In the genomic region with DNA sequence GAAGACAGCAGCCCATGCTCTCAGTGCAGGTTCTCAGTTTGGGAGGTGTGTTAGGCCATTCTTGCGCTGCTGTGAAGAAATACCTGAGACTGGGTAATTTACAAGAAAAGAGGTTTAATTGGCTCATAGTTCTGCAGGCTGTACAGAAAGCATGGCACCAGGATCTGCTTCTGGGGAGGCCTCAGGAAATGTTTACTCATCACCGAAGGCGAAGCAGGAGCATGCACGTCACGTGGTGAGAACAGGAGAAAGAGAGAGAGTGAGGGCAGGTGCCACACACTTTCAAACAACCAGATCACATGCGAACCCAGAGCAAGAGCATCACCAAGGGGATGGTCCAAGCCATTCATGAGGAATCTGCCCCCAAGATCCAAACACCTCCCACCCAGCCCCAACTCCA, we compare ENCODE assay signal across 1 cellular context.
TF ChIP-seq lines count a peak whose summit lies in the region.

No MANE protein-coding gene starts in this region.

TF ChIP-seq in HepG2, 621 proteins besides CTCF, POLR2A, EP300 and RAD21 (continued from another document and continues in another):
- TF ChIP-seq HOXA3 (CRISPR knock-in tag; IDR thresholded peaks at IDR 0.05) (no peak), FOSL1 (CRISPR knock-in tag; IDR thresholded peaks at IDR 0.05; ENCODE audit: borderline replicate concordance) (no peak), BCL6 (CRISPR knock-in tag; IDR thresholded peaks at IDR 0.05) (no peak), TCF7 (IDR thresholded peaks at IDR 0.05; ENCODE audit: low read depth) (no peak), ZNF724P (CRISPR knock-in tag; IDR thresholded peaks at IDR 0.05; ENCODE audit: borderline replicate concordance) (no peak), RELA (CRISPR knock-in tag; IDR thresholded peaks at IDR 0.05) (no peak), YEATS2 (CRISPR knock-in tag; IDR thresholded peaks at IDR 0.05; ENCODE audit: borderline replicate concordance) (no peak), KLF6 (CRISPR knock-in tag; IDR thresholded peaks at IDR 0.05) (no peak), CREB1 (IDR thresholded peaks at IDR 0.05) (peak; percentile 14; the same call in 1 of the 2 replicates), CREB1 (CRISPR knock-in tag; IDR thresholded peaks at IDR 0.05) (no peak), ZNF616 (CRISPR knock-in tag; IDR thresholded peaks at IDR 0.05; ENCODE audit: low read depth) (no peak), MAFK (conservative IDR thresholded peaks at IDR 0.05 in 1 of 2, IDR thresholded peaks at IDR 0.05 in 1 of 2; ENCODE audit: low read length in 2 of 2) (no peak), SRSF4 (IDR thresholded peaks at IDR 0.05; ENCODE audit: low read depth, low read length, poor library complexity, severe bottlenecking) (no peak), ZNF780A (CRISPR knock-in tag; IDR thresholded peaks at IDR 0.05) (no peak), PHF8 (CRISPR knock-in tag; IDR thresholded peaks at IDR 0.05) (no peak), ZNF292 (CRISPR knock-in tag; IDR thresholded peaks at IDR 0.05; ENCODE audit: borderline replicate concordance, low read depth) (no peak), MEF2D (CRISPR knock-in tag; IDR thresholded peaks at IDR 0.05) (no peak), POLR2AphosphoS2 (IDR thresholded peaks at IDR 0.05; ENCODE audit: low read depth, low read length) (no peak), ZNF567 (CRISPR knock-in tag; IDR thresholded peaks at IDR 0.05; ENCODE audit: borderline replicate concordance) (no peak), ZNF143 (CRISPR knock-in tag; IDR thresholded peaks at IDR 0.05) (no peak), TAF15 (IDR thresholded peaks at IDR 0.05; ENCODE audit: low read depth, low read length, poor library complexity, severe bottlenecking) (no peak), PITX1 (CRISPR knock-in tag; IDR thresholded peaks at IDR 0.05) (no peak), SMC3 (IDR thresholded peaks at IDR 0.05; ENCODE audit: low read length) (no peak), SALL2 (CRISPR knock-in tag; IDR thresholded peaks at IDR 0.05) (no peak), ZSCAN29 (CRISPR knock-in tag; conservative IDR thresholded peaks at IDR 0.05) (no peak), NRL (CRISPR knock-in tag; IDR thresholded peaks at IDR 0.05; ENCODE audit: borderline replicate concordance) (no peak), TOPORS (CRISPR knock-in tag; IDR thresholded peaks at IDR 0.05) (no peak), FOXO1 (CRISPR knock-in tag; IDR thresholded peaks at IDR 0.05) (no peak), MXD4 (CRISPR knock-in tag; IDR thresholded peaks at IDR 0.05) (no peak), ZNF468 (CRISPR knock-in tag; IDR thresholded peaks at IDR 0.05) (no peak), NFE2 (CRISPR knock-in tag; IDR thresholded peaks at IDR 0.05) (no peak), GATAD1 (CRISPR knock-in tag; IDR thresholded peaks at IDR 0.05) (no peak), SMARCC2 (IDR thresholded peaks at IDR 0.05) (no peak), ZNF160 (CRISPR knock-in tag; IDR thresholded peaks at IDR 0.05) (0 out of 2 replicates have a peak, but pooled peaks have one; percentile 22)
- TF ChIP-seq, protein P1, sequence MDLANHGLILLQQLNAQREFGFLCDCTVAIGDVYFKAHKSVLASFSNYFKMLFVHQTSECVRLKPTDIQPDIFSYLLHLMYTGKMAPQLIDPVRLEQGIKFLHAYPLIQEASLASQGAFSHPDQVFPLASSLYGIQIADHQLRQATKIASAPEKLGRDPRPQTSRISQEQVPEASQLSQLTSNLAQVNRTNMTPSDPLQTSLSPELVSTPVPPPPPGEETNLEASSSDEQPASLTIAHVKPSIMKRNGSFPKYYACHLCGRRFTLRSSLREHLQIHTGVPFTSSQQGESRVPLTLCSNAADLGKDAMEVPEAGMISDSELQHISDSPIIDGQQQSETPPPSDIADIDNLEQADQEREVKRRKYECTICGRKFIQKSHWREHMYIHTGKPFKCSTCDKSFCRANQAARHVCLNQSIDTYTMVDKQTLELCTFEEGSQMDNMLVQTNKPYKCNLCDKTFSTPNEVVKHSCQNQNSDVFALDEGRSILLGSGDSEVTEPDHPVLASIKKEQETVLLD (CRISPR knock-in tag; IDR thresholded peaks at IDR 0.05; ENCODE audit: low read depth) = no peak
- TF ChIP-seq, protein P2, sequence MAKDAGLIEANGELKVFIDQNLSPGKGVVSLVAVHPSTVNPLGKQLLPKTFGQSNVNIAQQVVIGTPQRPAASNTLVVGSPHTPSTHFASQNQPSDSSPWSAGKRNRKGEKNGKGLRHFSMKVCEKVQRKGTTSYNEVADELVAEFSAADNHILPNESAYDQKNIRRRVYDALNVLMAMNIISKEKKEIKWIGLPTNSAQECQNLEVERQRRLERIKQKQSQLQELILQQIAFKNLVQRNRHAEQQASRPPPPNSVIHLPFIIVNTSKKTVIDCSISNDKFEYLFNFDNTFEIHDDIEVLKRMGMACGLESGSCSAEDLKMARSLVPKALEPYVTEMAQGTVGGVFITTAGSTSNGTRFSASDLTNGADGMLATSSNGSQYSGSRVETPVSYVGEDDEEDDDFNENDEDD (CRISPR knock-in tag; IDR thresholded peaks at IDR 0.05; ENCODE audit: borderline replicate concordance) = 0 out of 2 replicates have a peak, but pooled peaks have one; percentile 32
- TF ChIP-seq, protein P3, sequence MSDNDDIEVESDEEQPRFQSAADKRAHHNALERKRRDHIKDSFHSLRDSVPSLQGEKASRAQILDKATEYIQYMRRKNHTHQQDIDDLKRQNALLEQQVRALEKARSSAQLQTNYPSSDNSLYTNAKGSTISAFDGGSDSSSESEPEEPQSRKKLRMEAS (IDR thresholded peaks at IDR 0.05) = peak; percentile 71
- TF ChIP-seq, protein P4, sequence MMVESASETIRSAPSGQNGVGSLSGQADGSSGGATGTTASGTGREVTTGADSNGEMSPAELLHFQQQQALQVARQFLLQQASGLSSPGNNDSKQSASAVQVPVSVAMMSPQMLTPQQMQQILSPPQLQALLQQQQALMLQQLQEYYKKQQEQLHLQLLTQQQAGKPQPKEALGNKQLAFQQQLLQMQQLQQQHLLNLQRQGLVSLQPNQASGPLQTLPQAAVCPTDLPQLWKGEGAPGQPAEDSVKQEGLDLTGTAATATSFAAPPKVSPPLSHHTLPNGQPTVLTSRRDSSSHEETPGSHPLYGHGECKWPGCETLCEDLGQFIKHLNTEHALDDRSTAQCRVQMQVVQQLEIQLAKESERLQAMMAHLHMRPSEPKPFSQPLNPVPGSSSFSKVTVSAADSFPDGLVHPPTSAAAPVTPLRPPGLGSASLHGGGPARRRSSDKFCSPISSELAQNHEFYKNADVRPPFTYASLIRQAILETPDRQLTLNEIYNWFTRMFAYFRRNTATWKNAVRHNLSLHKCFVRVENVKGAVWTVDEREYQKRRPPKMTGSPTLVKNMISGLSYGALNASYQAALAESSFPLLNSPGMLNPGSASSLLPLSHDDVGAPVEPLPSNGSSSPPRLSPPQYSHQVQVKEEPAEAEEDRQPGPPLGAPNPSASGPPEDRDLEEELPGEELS (CRISPR knock-in tag; IDR thresholded peaks at IDR 0.05) = no peak
- TF ChIP-seq, protein P5, sequence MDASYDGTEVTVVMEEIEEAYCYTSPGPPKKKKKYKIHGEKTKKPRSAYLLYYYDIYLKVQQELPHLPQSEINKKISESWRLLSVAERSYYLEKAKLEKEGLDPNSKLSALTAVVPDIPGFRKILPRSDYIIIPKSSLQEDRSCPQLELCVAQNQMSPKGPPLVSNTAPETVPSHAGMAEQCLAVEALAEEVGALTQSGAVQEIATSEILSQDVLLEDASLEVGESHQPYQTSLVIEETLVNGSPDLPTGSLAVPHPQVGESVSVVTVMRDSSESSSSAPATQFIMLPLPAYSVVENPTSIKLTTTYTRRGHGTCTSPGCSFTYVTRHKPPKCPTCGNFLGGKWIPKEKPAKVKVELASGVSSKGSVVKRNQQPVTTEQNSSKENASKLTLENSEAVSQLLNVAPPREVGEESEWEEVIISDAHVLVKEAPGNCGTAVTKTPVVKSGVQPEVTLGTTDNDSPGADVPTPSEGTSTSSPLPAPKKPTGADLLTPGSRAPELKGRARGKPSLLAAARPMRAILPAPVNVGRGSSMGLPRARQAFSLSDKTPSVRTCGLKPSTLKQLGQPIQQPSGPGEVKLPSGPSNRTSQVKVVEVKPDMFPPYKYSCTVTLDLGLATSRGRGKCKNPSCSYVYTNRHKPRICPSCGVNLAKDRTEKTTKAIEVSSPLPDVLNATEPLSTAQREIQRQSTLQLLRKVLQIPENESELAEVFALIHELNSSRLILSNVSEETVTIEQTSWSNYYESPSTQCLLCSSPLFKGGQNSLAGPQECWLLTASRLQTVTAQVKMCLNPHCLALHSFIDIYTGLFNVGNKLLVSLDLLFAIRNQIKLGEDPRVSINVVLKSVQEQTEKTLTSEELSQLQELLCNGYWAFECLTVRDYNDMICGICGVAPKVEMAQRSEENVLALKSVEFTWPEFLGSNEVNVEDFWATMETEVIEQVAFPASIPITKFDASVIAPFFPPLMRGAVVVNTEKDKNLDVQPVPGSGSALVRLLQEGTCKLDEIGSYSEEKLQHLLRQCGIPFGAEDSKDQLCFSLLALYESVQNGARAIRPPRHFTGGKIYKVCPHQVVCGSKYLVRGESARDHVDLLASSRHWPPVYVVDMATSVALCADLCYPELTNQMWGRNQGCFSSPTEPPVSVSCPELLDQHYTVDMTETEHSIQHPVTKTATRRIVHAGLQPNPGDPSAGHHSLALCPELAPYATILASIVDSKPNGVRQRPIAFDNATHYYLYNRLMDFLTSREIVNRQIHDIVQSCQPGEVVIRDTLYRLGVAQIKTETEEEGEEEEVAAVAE (CRISPR knock-in tag; IDR thresholded peaks at IDR 0.05; ENCODE audit: borderline replicate concordance) = no peak
- TF ChIP-seq, protein P6, sequence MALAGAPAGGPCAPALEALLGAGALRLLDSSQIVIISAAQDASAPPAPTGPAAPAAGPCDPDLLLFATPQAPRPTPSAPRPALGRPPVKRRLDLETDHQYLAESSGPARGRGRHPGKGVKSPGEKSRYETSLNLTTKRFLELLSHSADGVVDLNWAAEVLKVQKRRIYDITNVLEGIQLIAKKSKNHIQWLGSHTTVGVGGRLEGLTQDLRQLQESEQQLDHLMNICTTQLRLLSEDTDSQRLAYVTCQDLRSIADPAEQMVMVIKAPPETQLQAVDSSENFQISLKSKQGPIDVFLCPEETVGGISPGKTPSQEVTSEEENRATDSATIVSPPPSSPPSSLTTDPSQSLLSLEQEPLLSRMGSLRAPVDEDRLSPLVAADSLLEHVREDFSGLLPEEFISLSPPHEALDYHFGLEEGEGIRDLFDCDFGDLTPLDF (CRISPR knock-in tag; IDR thresholded peaks at IDR 0.05) = no peak
- TF ChIP-seq, protein P7, sequence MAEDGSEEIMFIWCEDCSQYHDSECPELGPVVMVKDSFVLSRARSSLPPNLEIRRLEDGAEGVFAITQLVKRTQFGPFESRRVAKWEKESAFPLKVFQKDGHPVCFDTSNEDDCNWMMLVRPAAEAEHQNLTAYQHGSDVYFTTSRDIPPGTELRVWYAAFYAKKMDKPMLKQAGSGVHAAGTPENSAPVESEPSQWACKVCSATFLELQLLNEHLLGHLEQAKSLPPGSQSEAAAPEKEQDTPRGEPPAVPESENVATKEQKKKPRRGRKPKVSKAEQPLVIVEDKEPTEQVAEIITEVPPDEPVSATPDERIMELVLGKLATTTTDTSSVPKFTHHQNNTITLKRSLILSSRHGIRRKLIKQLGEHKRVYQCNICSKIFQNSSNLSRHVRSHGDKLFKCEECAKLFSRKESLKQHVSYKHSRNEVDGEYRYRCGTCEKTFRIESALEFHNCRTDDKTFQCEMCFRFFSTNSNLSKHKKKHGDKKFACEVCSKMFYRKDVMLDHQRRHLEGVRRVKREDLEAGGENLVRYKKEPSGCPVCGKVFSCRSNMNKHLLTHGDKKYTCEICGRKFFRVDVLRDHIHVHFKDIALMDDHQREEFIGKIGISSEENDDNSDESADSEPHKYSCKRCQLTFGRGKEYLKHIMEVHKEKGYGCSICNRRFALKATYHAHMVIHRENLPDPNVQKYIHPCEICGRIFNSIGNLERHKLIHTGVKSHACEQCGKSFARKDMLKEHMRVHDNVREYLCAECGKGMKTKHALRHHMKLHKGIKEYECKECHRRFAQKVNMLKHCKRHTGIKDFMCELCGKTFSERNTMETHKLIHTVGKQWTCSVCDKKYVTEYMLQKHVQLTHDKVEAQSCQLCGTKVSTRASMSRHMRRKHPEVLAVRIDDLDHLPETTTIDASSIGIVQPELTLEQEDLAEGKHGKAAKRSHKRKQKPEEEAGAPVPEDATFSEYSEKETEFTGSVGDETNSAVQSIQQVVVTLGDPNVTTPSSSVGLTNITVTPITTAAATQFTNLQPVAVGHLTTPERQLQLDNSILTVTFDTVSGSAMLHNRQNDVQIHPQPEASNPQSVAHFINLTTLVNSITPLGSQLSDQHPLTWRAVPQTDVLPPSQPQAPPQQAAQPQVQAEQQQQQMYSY (CRISPR knock-in tag; IDR thresholded peaks at IDR 0.05) = peak; percentile 88
- TF ChIP-seq, protein P8, sequence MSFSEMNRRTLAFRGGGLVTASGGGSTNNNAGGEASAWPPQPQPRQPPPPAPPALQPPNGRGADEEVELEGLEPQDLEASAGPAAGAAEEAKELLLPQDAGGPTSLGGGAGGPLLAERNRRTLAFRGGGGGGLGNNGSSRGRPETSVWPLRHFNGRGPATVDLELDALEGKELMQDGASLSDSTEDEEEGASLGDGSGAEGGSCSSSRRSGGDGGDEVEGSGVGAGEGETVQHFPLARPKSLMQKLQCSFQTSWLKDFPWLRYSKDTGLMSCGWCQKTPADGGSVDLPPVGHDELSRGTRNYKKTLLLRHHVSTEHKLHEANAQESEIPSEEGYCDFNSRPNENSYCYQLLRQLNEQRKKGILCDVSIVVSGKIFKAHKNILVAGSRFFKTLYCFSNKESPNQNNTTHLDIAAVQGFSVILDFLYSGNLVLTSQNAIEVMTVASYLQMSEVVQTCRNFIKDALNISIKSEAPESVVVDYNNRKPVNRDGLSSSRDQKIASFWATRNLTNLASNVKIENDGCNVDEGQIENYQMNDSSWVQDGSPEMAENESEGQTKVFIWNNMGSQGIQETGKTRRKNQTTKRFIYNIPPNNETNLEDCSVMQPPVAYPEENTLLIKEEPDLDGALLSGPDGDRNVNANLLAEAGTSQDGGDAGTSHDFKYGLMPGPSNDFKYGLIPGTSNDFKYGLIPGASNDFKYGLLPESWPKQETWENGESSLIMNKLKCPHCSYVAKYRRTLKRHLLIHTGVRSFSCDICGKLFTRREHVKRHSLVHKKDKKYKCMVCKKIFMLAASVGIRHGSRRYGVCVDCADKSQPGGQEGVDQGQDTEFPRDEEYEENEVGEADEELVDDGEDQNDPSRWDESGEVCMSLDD (CRISPR knock-in tag; IDR thresholded peaks at IDR 0.05; ENCODE audit: borderline replicate concordance) = no peak
- TF ChIP-seq, protein P9, sequence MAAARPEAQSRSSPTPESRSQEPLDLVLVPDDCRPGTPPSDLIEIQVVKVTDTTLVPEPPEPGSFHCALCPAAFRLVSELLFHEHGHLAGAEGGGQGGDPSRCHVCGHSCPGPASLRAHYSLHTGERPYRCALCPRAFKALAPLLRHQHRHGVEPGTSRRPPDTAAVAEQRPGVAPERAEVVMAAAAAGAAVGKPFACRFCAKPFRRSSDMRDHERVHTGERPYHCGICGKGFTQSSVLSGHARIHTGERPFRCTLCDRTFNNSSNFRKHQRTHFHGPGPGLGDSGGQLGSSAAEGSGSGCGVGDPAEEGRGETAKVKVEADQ (CRISPR knock-in tag; IDR thresholded peaks at IDR 0.05; ENCODE audit: borderline replicate concordance) = no peak
